Comparison of ENCODE assay signal across 13 cellular contexts in the genomic region with DNA sequence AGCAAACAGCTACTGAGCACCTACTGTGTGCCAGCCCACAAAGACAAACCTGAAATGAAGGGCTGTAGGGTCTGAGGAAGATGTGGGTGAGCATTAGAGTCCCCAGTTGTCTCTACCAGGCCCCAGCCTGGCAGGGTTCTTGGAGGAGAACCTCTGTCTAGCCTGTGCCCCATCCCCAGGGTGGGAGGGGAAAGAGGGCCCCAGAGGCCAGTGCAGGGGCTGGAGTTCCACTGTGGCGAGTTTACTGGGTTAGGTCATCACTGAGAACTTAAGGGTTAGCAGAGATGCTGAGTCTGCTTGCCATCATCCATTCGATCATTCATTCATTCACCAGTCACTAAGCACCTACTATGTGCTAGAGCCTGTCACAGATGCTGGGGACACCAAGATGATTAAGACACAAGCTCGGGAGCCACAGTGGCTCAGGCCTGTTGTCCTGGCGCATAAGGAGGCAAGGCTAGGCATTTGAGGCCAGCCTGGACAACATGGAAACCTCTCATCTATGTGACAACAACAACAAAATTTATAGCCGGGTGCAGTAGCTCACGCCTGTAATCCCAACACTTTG. TPM values are rescaled to one million over a fixed set of nuclear protein-coding genes. Genes with fewer than 3 reads are reported as not detected.
DNase-seq lines count a peak whose midpoint lies in the region; ATAC-seq and TF ChIP-seq lines count a peak whose summit lies in the region.
"Had no signal": no experiment of that assay in that cellular context is flagged by ENCODE, and none has a peak within 500 bp of the region (broad histone marks: within the 10 kb centered on the region; RNA-seq: fewer than 3 reads in every experiment).

No MANE protein-coding gene starts in this region.

- no peaks in the 10 kb centered on the region for H3K79me2 ChIP-seq in osteoblast (ENCODE audit: insufficient read depth, low read length)

- no peak overlapping the region for H2AFZ ChIP-seq in osteoblast (ENCODE audit: low read length)
- H2AFZ ChIP-seq: GM23338 had no signal

- in situ Hi-C loops in ACHN (cut with HindIII; ENCODE audit: low pct_ligation_motif_present, low pct_unique_long_range_greater_than_20kb, low sequenced_read_pairs) (no loop called here), brain microvascular endothelial cell (cut with HindIII; ENCODE audit: low pct_ligation_motif_present, low sequenced_read_pairs) (no loop called here)

- DNase-seq in ACHN (peak; percentile 81), RPMI7951 (ENCODE audit: low read depth) (peak; percentile 11), fibroblast of villous mesenchyme (ENCODE audit: low read depth) (peak; percentile 23), osteoblast (ENCODE audit: insufficient read length, low spot score, missing footprints) (no peak), T-helper 1 cell (no peak), brain microvascular endothelial cell (no peak), dermis blood vessel endothelial cell (no peak)
- DNase-seq: activated T-cell treated with anti-CD3 and anti-CD28 coated beads, Interleukin-2, amount 50 U/mL, for 1 hour; DND-41; naive thymus-derived CD4-positive, alpha-beta T cell had no signal

- peaks cover 20% of the 10 kb centered on the region for H3K4me1 ChIP-seq in osteoblast (ENCODE audit: insufficient read depth, low read length)

- H3K4me3 ChIP-seq in fibroblast of villous mesenchyme (ENCODE audit: low read depth, low read length), result no peak overlapping the region
- H3K4me3 ChIP-seq in osteoblast (ENCODE audit: insufficient read depth, low read length), result no peak overlapping the region
- H3K4me3 ChIP-seq in brain microvascular endothelial cell (ENCODE audit: low read depth, low read length), result no peak overlapping the region
- H3K4me3 ChIP-seq: GM23338, vagina had no signal

- no peak for ATAC-seq in HG03159 (IDR thresholded peaks at IDR 0.05; ENCODE audit: unreplicated experiment)
- ATAC-seq: GM23338; naive thymus-derived CD4-positive, alpha-beta T cell had no signal

- H3K27ac ChIP-seq in osteoblast (ENCODE audit: low read depth, low read length) (peak overlapping the region; percentile 35), brain microvascular endothelial cell (no peak overlapping the region)
- H3K27ac ChIP-seq: vagina had no signal

- no peaks in the 10 kb centered on the region for H4K20me1 ChIP-seq in osteoblast (ENCODE audit: insufficient read depth, low read length)

- H3K9me3 ChIP-seq in osteoblast (ENCODE audit: low read depth, low read length), result no peaks in the 10 kb centered on the region
- H3K9me3 ChIP-seq: vagina had no signal

- no peaks in the 10 kb centered on the region for H3K27me3 ChIP-seq in osteoblast (ENCODE audit: insufficient read depth, low read length)
- H3K27me3 ChIP-seq in brain microvascular endothelial cell (replicated peaks), result no peaks in the 10 kb centered on the region
- H3K27me3 ChIP-seq: vagina had no signal

- peaks cover 3% of the 10 kb centered on the region for H3K36me3 ChIP-seq in osteoblast (ENCODE audit: insufficient read depth, low read length)
- peaks cover 8% of the 10 kb centered on the region for H3K36me3 ChIP-seq in brain microvascular endothelial cell (replicated peaks)

- TF ChIP-seq CTCF in fibroblast of villous mesenchyme (IDR thresholded peaks at IDR 0.05; ENCODE audit: insufficient read depth, low read depth, low read length) (no peak), osteoblast (IDR thresholded peaks at IDR 0.05; ENCODE audit: extremely low read depth, low read depth, low read length) (no peak), brain microvascular endothelial cell (IDR thresholded peaks at IDR 0.05; ENCODE audit: low read depth, low read length, missing control alignments) (no peak)

- H3K4me2 ChIP-seq in osteoblast (ENCODE audit: insufficient read depth, low read length), result peak overlapping the region; percentile 2
- H3K4me2 ChIP-seq: GM23338 had no signal

RNA-seq across cellular contexts. Expression of gene ANKRD2, which starts 2.6 kb away (rescaled TPM):
- not detected in 2 replicates for total RNA-seq in RPMI7951 (2014; rRNA removed; shearing (Covaris generic))
- total RNA-seq in fibroblast of villous mesenchyme (0.32 and 0.86 TPM in 2 replicates), osteoblast (0.29 and 0.72 TPM in 2 replicates), dermis blood vessel endothelial cell (0.34 and 1.1 TPM in 2 replicates)
- total RNA-seq: GM23338, vagina had no signal

RNA-seq across cellular contexts. Expression of gene HOGA1, which starts 9.0 kb away (rescaled TPM):
- 0.24 and 0.78 TPM in 2 replicates for total RNA-seq in RPMI7951 (2014; rRNA removed; shearing (Covaris generic))
- total RNA-seq in fibroblast of villous mesenchyme (0.32 and 0.86 TPM in 2 replicates), osteoblast (1.4 and 2.7 TPM in 2 replicates), dermis blood vessel endothelial cell (0.85 and 0.88 TPM in 2 replicates)
- total RNA-seq: GM23338; naive thymus-derived CD4-positive, alpha-beta T cell had no signal

RNA-seq across cellular contexts. Expression of gene C10orf62, which starts 14.3 kb away (rescaled TPM):
- 0.10 TPM in 1 of 2 replicates, not detected in the other for total RNA-seq in RPMI7951 (2014; rRNA removed; shearing (Covaris generic))
- total RNA-seq in fibroblast of villous mesenchyme, result not detected in 2 replicates
- total RNA-seq in osteoblast, result 0.29 and 0.36 TPM in 2 replicates
- total RNA-seq in dermis blood vessel endothelial cell, result 0.09 and 0.34 TPM in 2 replicates
- total RNA-seq: GM23338; naive thymus-derived CD4-positive, alpha-beta T cell; vagina had no signal

RNA-seq across cellular contexts. Expression of gene MORN4, which starts 58.1 kb away (rescaled TPM):
- 2.2 and 3.7 TPM in 2 replicates for total RNA-seq in RPMI7951 (2014; rRNA removed; shearing (Covaris generic))
- total RNA-seq in fibroblast of villous mesenchyme, result 4.2 and 5.6 TPM in 2 replicates
- total RNA-seq in osteoblast, result 4.0 and 7.7 TPM in 2 replicates
- total RNA-seq in dermis blood vessel endothelial cell, result 0.98 and 3.6 TPM in 2 replicates

Comparison
In these comparisons a context has a peak if more than half of its experiments do, and no peak if none do; other contexts are left out.
1. DNase-seq: peak in ACHN (single experiment), RPMI7951 (single experiment) and fibroblast of villous mesenchyme (single experiment); none in osteoblast (single experiment), T-helper 1 cell (0 of 5), brain microvascular endothelial cell (single experiment) and dermis blood vessel endothelial cell (single experiment).